ENCODE assay signal across 1 cellular context in genomic region chr1:38014724-38015424, GRCh38.
A peak's percentile ranks its signal among the peaks of the same experiment; 100 is the strongest.
TF ChIP-seq lines count a peak whose summit lies in the region.

No MANE protein-coding gene starts in this region.

TF ChIP-seq in IMR-90, 13 proteins besides CTCF, POLR2A, EP300 and RAD21:
- TF ChIP-seq CEBPB (IDR thresholded peaks at IDR 0.05; ENCODE audit: low read depth, low read length): 0 out of 2 replicates have a peak, but pooled peaks have one; percentile 4
- TF ChIP-seq, protein P1, sequence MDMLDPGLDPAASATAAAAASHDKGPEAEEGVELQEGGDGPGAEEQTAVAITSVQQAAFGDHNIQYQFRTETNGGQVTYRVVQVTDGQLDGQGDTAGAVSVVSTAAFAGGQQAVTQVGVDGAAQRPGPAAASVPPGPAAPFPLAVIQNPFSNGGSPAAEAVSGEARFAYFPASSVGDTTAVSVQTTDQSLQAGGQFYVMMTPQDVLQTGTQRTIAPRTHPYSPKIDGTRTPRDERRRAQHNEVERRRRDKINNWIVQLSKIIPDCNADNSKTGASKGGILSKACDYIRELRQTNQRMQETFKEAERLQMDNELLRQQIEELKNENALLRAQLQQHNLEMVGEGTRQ (IDR thresholded peaks at IDR 0.05; ENCODE audit: low read depth, low read length): no peak
